ENCODE assay signal across 26 cellular contexts in the genomic region with DNA sequence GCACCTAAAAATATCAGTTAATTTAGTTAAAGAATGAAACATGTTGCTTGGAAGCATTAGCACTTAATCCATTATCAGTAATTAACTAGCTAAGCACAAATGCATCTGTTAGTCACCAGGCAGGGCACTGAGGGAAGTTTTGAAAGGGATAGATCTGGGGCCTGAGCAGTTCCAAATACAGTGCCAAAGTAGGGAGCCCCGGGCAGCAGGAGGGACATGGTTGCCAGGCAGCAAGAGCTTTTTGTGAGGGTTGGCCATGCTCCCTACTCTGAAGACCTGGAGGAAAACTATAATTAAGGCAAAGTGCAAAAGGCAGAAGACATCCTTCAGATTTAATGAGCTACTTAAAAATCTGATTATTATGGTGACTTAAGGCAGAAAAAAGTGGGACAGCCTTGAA.
A peak's percentile ranks its signal among the peaks of the same experiment; 100 is the strongest.
DNase-seq lines count a peak whose midpoint lies in the region; ATAC-seq, FAIRE-seq and TF ChIP-seq lines count a peak whose summit lies in the region.
"Had no signal": no experiment of that assay in that cellular context is flagged by ENCODE, and none has a peak within 500 bp of the region (broad histone marks: within the 10 kb centered on the region; RNA-seq: fewer than 3 reads in every experiment).

No MANE protein-coding gene starts in this region.

- H3K9me3 Mint-ChIP-seq in endodermal cell: peaks cover 21% of the 10 kb centered on the region
- H3K9me3 Mint-ChIP-seq: CD4-positive, alpha-beta T cell; GM23338 had no signal

- H3K27ac ChIP-seq in right cardiac atrium (ENCODE audit: low read length): no peak overlapping the region
- H3K27ac ChIP-seq in endodermal cell (ENCODE audit: low read depth, low read length): no peak overlapping the region
- H3K27ac ChIP-seq: BLaER1, RWPE1 had no signal

- no peaks in the 10 kb centered on the region for H3K4me1 ChIP-seq in right cardiac atrium (ENCODE audit: control insufficient read depth, insufficient read depth, low read length)
- H3K4me1 ChIP-seq in endodermal cell (ENCODE audit: control insufficient read depth, insufficient read depth, low read length): no peaks in the 10 kb centered on the region
- H3K4me1 ChIP-seq: BLaER1 had no signal

- ATAC-seq in Right ventricle myocardium inferior (no peak), right cardiac atrium (no peak), HG03457 (IDR thresholded peaks at IDR 0.05; ENCODE audit: unreplicated experiment) (no peak)
- ATAC-seq: GM12878, GM23338, Panc1 had no signal

- H3K9me3 ChIP-seq in right cardiac atrium (ENCODE audit: control insufficient read depth, low read length): no peaks in the 10 kb centered on the region
- H3K9me3 ChIP-seq in endodermal cell (ENCODE audit: control insufficient read depth, low read length): no peaks in the 10 kb centered on the region
- H3K9me3 ChIP-seq: BLaER1 had no signal

- H3K4me3 Mint-ChIP-seq in endodermal cell: no peak overlapping the region
- H3K4me3 Mint-ChIP-seq: CD4-positive, alpha-beta T cell; GM23338; H9 had no signal

- FAIRE-seq in urothelium cell line (lab: Jason Lieb, UNC): no peak
- FAIRE-seq: GM12878 had no signal

- H3K4me3 ChIP-seq in right cardiac atrium (ENCODE audit: low read length) (no peak overlapping the region), endodermal cell (ENCODE audit: low read length) (peak overlapping the region; percentile 29)
- H3K4me3 ChIP-seq: BLaER1, GM12878, GM23338 had no signal

- no peaks in the 10 kb centered on the region for H3K27me3 ChIP-seq in right cardiac atrium (ENCODE audit: control insufficient read depth, insufficient read depth)
- H3K27me3 ChIP-seq in endodermal cell (ENCODE audit: control insufficient read depth, insufficient read depth, low read length, poor library complexity, severe bottlenecking): no peaks in the 10 kb centered on the region

- DNase-seq in Right ventricle myocardium inferior (ENCODE audit: missing footprints): peak; percentile 22
- no peak for DNase-seq in right cardiac atrium
- DNase-seq in NCI-H2227 (lab: John Stamatoyannopoulos, UW; ENCODE audit: unreplicated experiment): peak; percentile 19
- DNase-seq in endodermal cell: no peak
- no peak for DNase-seq in activated CD4-positive, CD25-positive, alpha-beta regulatory T cell (lab: John Stamatoyannopoulos, UW)
- no peak for DNase-seq in urothelium cell line (ENCODE audit: low spot score)
- DNase-seq in NCI-H1694 (lab: John Stamatoyannopoulos, UW): no peak
- DNase-seq: 8988T; ACHN; CD4-positive, alpha-beta T cell; GDM1; H9; KBM-7; NCI-H1105 treated with DMSO at 0.1 percent for 48 hours; NCI-H146; NCI-H2029; NCI-H345; NCI-H510A treated with DMSO at 0.1 percent for 48 hours; NCI-H774; SHP77 treated with DMSO at 0.1 percent for 48 hours had no signal

- no peaks in the 10 kb centered on the region for H3K36me3 ChIP-seq in endodermal cell (ENCODE audit: control insufficient read depth, insufficient read depth, low read length)
- H3K36me3 ChIP-seq: BLaER1 had no signal

- intact Hi-C loops in Right ventricle myocardium inferior (cut with DNase I): no loop called here
- intact Hi-C loops in right cardiac atrium (cut with DNase I): no loop called here

- H3K9ac ChIP-seq in endodermal cell (ENCODE audit: extremely low read depth, low read length, poor library complexity, severe bottlenecking): no peak overlapping the region
- H3K9ac ChIP-seq: BLaER1 had no signal

- H3K27ac Mint-ChIP-seq in endodermal cell: no peak overlapping the region
- H3K27ac Mint-ChIP-seq: CD4-positive, alpha-beta T cell; GM23338; H9 had no signal

- peaks cover 13% of the 10 kb centered on the region for H3K4me1 Mint-ChIP-seq in endodermal cell
- H3K4me1 Mint-ChIP-seq: GM23338, H9 had no signal

- H3K36me3 Mint-ChIP-seq in endodermal cell (ENCODE audit: low read depth): peaks cover 3% of the 10 kb centered on the region

- H3K27me3 Mint-ChIP-seq in endodermal cell (ENCODE audit: insufficient read depth): no peaks in the 10 kb centered on the region
- H3K27me3 Mint-ChIP-seq: CD4-positive, alpha-beta T cell had no signal

- TF ChIP-seq CTCF in endodermal cell (conservative IDR thresholded peaks at IDR 0.05): no peak

- WGBS in right cardiac atrium: 57% methylated on average over 1 of the region's 1 CpG
- 93% methylated on average over 1 of the region's 1 CpG; no CpG with 5 or more reads in 1 of the 2 experiments for WGBS in endodermal cell (ENCODE audit: insufficient coverage in 1 of 2, insufficient read length in 1 of 2), 2 experiments

Comparison
In these comparisons a context has a peak if more than half of its experiments do, and no peak if none do; other contexts are left out.
1. DNase-seq: peak in Right ventricle myocardium inferior (single experiment) and NCI-H2227 (single experiment); none in right cardiac atrium (0 of 3), endodermal cell (single experiment), activated CD4-positive, CD25-positive, alpha-beta regulatory T cell (0 of 4), urothelium cell line (single experiment) and NCI-H1694 (single experiment).